In genomic region chr3:42129014-42129953, GRCh38 we compare ENCODE assay signal across 11 cellular contexts. TPM values are rescaled to one million over a fixed set of nuclear protein-coding genes. Genes with fewer than 3 reads are reported as not detected.
DNase-seq lines count a peak whose midpoint lies in the region; ATAC-seq, FAIRE-seq and TF ChIP-seq lines count a peak whose summit lies in the region.
"Had no signal": no experiment of that assay in that cellular context is flagged by ENCODE, and none has a peak within 500 bp of the region (broad histone marks: within the 10 kb centered on the region; RNA-seq: fewer than 3 reads in every experiment).

No MANE protein-coding gene starts in this region.

- FAIRE-seq in bronchial epithelial cell (lab: Jason Lieb, UNC), result no peak
- FAIRE-seq: HTR-8/SVneo had no signal

- peaks cover 4% of the 10 kb centered on the region for H3K36me3 ChIP-seq in bronchial epithelial cell (ENCODE audit: control insufficient read depth, insufficient read depth, low read length)
- H3K36me3 ChIP-seq: SJCRH30 had no signal

- no peaks in the 10 kb centered on the region for H3K27me3 ChIP-seq in bronchial epithelial cell (ENCODE audit: control insufficient read depth, insufficient read depth, low read length)
- H3K27me3 ChIP-seq: SJCRH30 had no signal

- H3K27ac Mint-ChIP-seq in progenitor cell of endocrine pancreas, result peak overlapping the region; percentile 70
- H3K27ac Mint-ChIP-seq: activated naive CD4-positive, alpha-beta T cell treated with anti-CD3 and anti-CD28 coated beads, Interleukin-2, amount 50 U/mL, for 24 hours had no signal

- TF ChIP-seq CTCF in bronchial epithelial cell (IDR thresholded peaks at IDR 0.05; ENCODE audit: insufficient read depth, low read length, severe bottlenecking) (no peak), progenitor cell of endocrine pancreas (IDR thresholded peaks at IDR 0.05; ENCODE audit: unreplicated experiment) (no peak)

- intact Hi-C loops in posterior cingulate gyrus (cut with DNase I), result no loop called here

- peak; percentile 95 for DNase-seq in bronchial epithelial cell (ENCODE audit: low read depth)
- no peak for DNase-seq in progenitor cell of endocrine pancreas (ENCODE audit: low spot score, unreplicated experiment)
- DNase-seq in nucleus accumbens (lab: John Stamatoyannopoulos, UW), result no peak
- DNase-seq in DMS114 treated with DMSO at 0.1 percent for 48 hours (lab: John Stamatoyannopoulos, UW; ENCODE audit: unreplicated experiment), result no peak
- DNase-seq in posterior cingulate gyrus, result no peak
- DNase-seq: SJCRH30 had no signal

- ATAC-seq in GM18519 (IDR thresholded peaks at IDR 0.05; ENCODE audit: low FRiP score, unreplicated experiment) (peak; percentile 82), HG03159 (IDR thresholded peaks at IDR 0.05; ENCODE audit: unreplicated experiment) (peak; percentile 44), GM19452 (IDR thresholded peaks at IDR 0.05; ENCODE audit: unreplicated experiment) (no peak)

- no peak overlapping the region for H3K4me3 ChIP-seq in bronchial epithelial cell (ENCODE audit: low read depth, low read length)
- H3K4me3 ChIP-seq: SJCRH30 had no signal

- H3K4me3 Mint-ChIP-seq in progenitor cell of endocrine pancreas (ENCODE audit: low read depth), result no peak overlapping the region
- H3K4me3 Mint-ChIP-seq: activated naive CD4-positive, alpha-beta T cell treated with anti-CD3 and anti-CD28 coated beads, Interleukin-2, amount 50 U/mL, for 24 hours had no signal

- H3K27me3 Mint-ChIP-seq in progenitor cell of endocrine pancreas, result no peaks in the 10 kb centered on the region
- H3K27me3 Mint-ChIP-seq: activated naive CD4-positive, alpha-beta T cell treated with anti-CD3 and anti-CD28 coated beads, Interleukin-2, amount 50 U/mL, for 24 hours had no signal

- H3K36me3 Mint-ChIP-seq in progenitor cell of endocrine pancreas (ENCODE audit: insufficient read depth), result peaks cover 6% of the 10 kb centered on the region

- H3K4me1 Mint-ChIP-seq in progenitor cell of endocrine pancreas (ENCODE audit: low read depth), result peaks cover 21% of the 10 kb centered on the region
- H3K4me1 Mint-ChIP-seq: activated naive CD4-positive, alpha-beta T cell treated with anti-CD3 and anti-CD28 coated beads, Interleukin-2, amount 50 U/mL, for 24 hours had no signal

- H3K9me3 Mint-ChIP-seq in progenitor cell of endocrine pancreas (ENCODE audit: low read depth), result no peaks in the 10 kb centered on the region
- H3K9me3 Mint-ChIP-seq: activated naive CD4-positive, alpha-beta T cell treated with anti-CD3 and anti-CD28 coated beads, Interleukin-2, amount 50 U/mL, for 24 hours had no signal

RNA-seq across cellular contexts. Expression of gene TRAK1, which starts 38.1 kb away (rescaled TPM):
- 36.1 and 43.5 TPM in 2 replicates for total RNA-seq in bronchial epithelial cell
- 53.8 and 55.5 TPM in 2 replicates for total RNA-seq in progenitor cell of endocrine pancreas
